Comparison of ENCODE assay signal across 14 cellular contexts in genomic region chr19:43468354-43469159, GRCh38. TPM values are rescaled to one million over a fixed set of nuclear protein-coding genes. Genes with fewer than 3 reads are reported as not detected.
DNase-seq lines count a peak whose midpoint lies in the region; ATAC-seq and TF ChIP-seq lines count a peak whose summit lies in the region.
"Had no signal": no experiment of that assay in that cellular context is flagged by ENCODE, and none has a peak within 500 bp of the region (broad histone marks: within the 10 kb centered on the region; RNA-seq: fewer than 3 reads in every experiment).

No MANE protein-coding gene starts in this region.

- no peaks in the 10 kb centered on the region for H3K9me3 Mint-ChIP-seq in activated naive CD4-positive, alpha-beta T cell treated with anti-CD3 and anti-CD28 coated beads, Interleukin-2, amount 10 ng/mL, durations not matched to agents 7 days and 5 days
- H3K9me3 Mint-ChIP-seq: activated B cell treated with CpG ODN at 0.5 μM for 24 hours had no signal

- H3K27me3 ChIP-seq in RWPE2 (ENCODE audit: insufficient read depth, poor library complexity, severe bottlenecking) = no peaks in the 10 kb centered on the region
- H3K27me3 ChIP-seq in effector memory CD4-positive, alpha-beta T cell (replicated peaks; ENCODE audit: control insufficient read depth, insufficient read depth, low read length, poor library complexity, severe bottlenecking) = no peaks in the 10 kb centered on the region

- H3K9me3 ChIP-seq in RWPE2 (ENCODE audit: severe bottlenecking) = no peaks in the 10 kb centered on the region
- H3K9me3 ChIP-seq in effector memory CD4-positive, alpha-beta T cell (ENCODE audit: control insufficient read depth, low read length) = no peaks in the 10 kb centered on the region
- H3K9me3 ChIP-seq: left lung had no signal

- ATAC-seq in RWPE2 (ENCODE audit: low read depth) = no peak
- ATAC-seq: left lung had no signal

- 91% methylated on average over 4 of the region's 4 CpGs for WGBS in urinary bladder

- peak overlapping the region; percentile 61 for H3K27ac Mint-ChIP-seq in activated naive CD4-positive, alpha-beta T cell treated with anti-CD3 and anti-CD28 coated beads, Interleukin-2, amount 10 ng/mL, durations not matched to agents 7 days and 5 days
- H3K27ac Mint-ChIP-seq: activated B cell treated with CpG ODN at 0.5 μM for 24 hours had no signal

- H3K4me1 ChIP-seq in RWPE2 (ENCODE audit: insufficient read depth, poor library complexity, severe bottlenecking) = peaks cover 22% of the 10 kb centered on the region
- H3K4me1 ChIP-seq in effector memory CD4-positive, alpha-beta T cell (ENCODE audit: control insufficient read depth, insufficient read depth, low read length, poor library complexity, severe bottlenecking) = peaks cover 25% of the 10 kb centered on the region
- no peaks in the 10 kb centered on the region for H3K4me1 ChIP-seq in urinary bladder (ENCODE audit: insufficient read depth)

- no peaks in the 10 kb centered on the region for H3K36me3 Mint-ChIP-seq in activated naive CD4-positive, alpha-beta T cell treated with anti-CD3 and anti-CD28 coated beads, Interleukin-2, amount 10 ng/mL, durations not matched to agents 7 days and 5 days

- CTCF ChIA-PET in activated naive CD4-positive, alpha-beta T cell treated with anti-CD3 and anti-CD28 coated beads, Interleukin-2, amount 10 ng/mL, durations not matched to agents 7 days and 5 days (lab: Charles Lee) = interaction anchor here (1.0 kb wide), 1 partner anchor 22 kb away, joined by 3 read pairs; no protein-coding TSS in a partner anchor

- no peak overlapping the region for H3K4me3 ChIP-seq in RWPE2 (ENCODE audit: severe bottlenecking)
- no peak overlapping the region for H3K4me3 ChIP-seq in effector memory CD4-positive, alpha-beta T cell (ENCODE audit: insufficient read depth, low read depth, low read length, poor library complexity, severe bottlenecking)
- no peak overlapping the region for H3K4me3 ChIP-seq in urinary bladder (ENCODE audit: low read depth, low read length)
- H3K4me3 ChIP-seq: left lung had no signal

- H3K4me3 Mint-ChIP-seq in activated naive CD4-positive, alpha-beta T cell treated with anti-CD3 and anti-CD28 coated beads, Interleukin-2, amount 10 ng/mL, durations not matched to agents 7 days and 5 days = no peak overlapping the region
- H3K4me3 Mint-ChIP-seq: activated B cell treated with CpG ODN at 0.5 μM for 24 hours had no signal

- H3K36me3 ChIP-seq in RWPE2 (ENCODE audit: low read depth) (no peaks in the 10 kb centered on the region), urinary bladder (ENCODE audit: insufficient read depth) (no peaks in the 10 kb centered on the region)
- no peaks in the 10 kb centered on the region for H3K36me3 ChIP-seq in effector memory CD4-positive, alpha-beta T cell (ENCODE audit: control insufficient read depth, insufficient read depth, low read length)
- H3K36me3 ChIP-seq: left lung had no signal

- DNase-seq in activated naive CD4-positive, alpha-beta T cell treated with anti-CD3 and anti-CD28 coated beads, Interleukin-2, amount 10 ng/mL, durations not matched to agents 7 days and 5 days = no peak
- no peak for DNase-seq in activated naive CD4-positive, alpha-beta T cell (lab: John Stamatoyannopoulos, UW)
- DNase-seq in RWPE2 (ENCODE audit: low spot score) = no peak
- no peak for DNase-seq in effector memory CD4-positive, alpha-beta T cell
- no peak for DNase-seq in anterior cingulate cortex (lab: John Stamatoyannopoulos, UW)
- DNase-seq in iPS-NIHi7 (ENCODE audit: extremely low spot score) = no peak
- DNase-seq in NCI-H526 treated with DMSO at 0.1 percent for 48 hours (lab: John Stamatoyannopoulos, UW) = no peak
- DNase-seq: activated B cell treated with CpG ODN at 0.5 μM for 24 hours, DMS 273 treated with DMSO at 0.1 percent for 48 hours, left lung, NCI-H1930, NCI-H524 treated with DMSO at 0.1 percent for 48 hours, posterior cingulate gyrus had no signal

- no peaks in the 10 kb centered on the region for H3K27me3 Mint-ChIP-seq in activated naive CD4-positive, alpha-beta T cell treated with anti-CD3 and anti-CD28 coated beads, Interleukin-2, amount 10 ng/mL, durations not matched to agents 7 days and 5 days

- no peak for TF ChIP-seq CTCF in RWPE2 (IDR thresholded peaks at IDR 0.05; ENCODE audit: poor library complexity, severe bottlenecking)

- H3K4me1 Mint-ChIP-seq in activated naive CD4-positive, alpha-beta T cell treated with anti-CD3 and anti-CD28 coated beads, Interleukin-2, amount 10 ng/mL, durations not matched to agents 7 days and 5 days = peaks cover 68% of the 10 kb centered on the region

- H3K27ac ChIP-seq in RWPE2 (ENCODE audit: poor library complexity, severe bottlenecking) = peak overlapping the region; percentile 50
- H3K27ac ChIP-seq in effector memory CD4-positive, alpha-beta T cell (ENCODE audit: insufficient read depth, low read length, poor library complexity, severe bottlenecking) = peak overlapping the region; percentile 70
- peak overlapping the region; percentile 44 for H3K27ac ChIP-seq in urinary bladder (ENCODE audit: low read depth)
- H3K27ac ChIP-seq: left lung had no signal

RNA-seq across cellular contexts. Expression of gene LYPD3, which starts 3.1 kb away (rescaled TPM):
- total RNA-seq in urinary bladder = 2.8 TPM
- polyA plus RNA-seq in urinary bladder = 7.7 TPM
- total RNA-seq: activated B cell treated with CpG ODN at 0.5 μM for 24 hours had no signal

RNA-seq across cellular contexts. Expression of gene PHLDB3, which starts 36.0 kb away (rescaled TPM):
- total RNA-seq in urinary bladder = 10.7 TPM
- 12.4 TPM for polyA plus RNA-seq in urinary bladder

RNA-seq across cellular contexts. Expression of gene TEX101, which starts 53.9 kb away (rescaled TPM):
- not detected for total RNA-seq in urinary bladder
- not detected for polyA plus RNA-seq in urinary bladder
- total RNA-seq: activated B cell treated with CpG ODN at 0.5 μM for 24 hours, left lung had no signal

RNA-seq across cellular contexts. Expression of gene ETHE1, which starts 58.4 kb away (rescaled TPM):
- 27.6 TPM for total RNA-seq in urinary bladder
- 60.1 TPM for polyA plus RNA-seq in urinary bladder
